Comparison of ENCODE assay signal across 9 cellular contexts in the genomic region with DNA sequence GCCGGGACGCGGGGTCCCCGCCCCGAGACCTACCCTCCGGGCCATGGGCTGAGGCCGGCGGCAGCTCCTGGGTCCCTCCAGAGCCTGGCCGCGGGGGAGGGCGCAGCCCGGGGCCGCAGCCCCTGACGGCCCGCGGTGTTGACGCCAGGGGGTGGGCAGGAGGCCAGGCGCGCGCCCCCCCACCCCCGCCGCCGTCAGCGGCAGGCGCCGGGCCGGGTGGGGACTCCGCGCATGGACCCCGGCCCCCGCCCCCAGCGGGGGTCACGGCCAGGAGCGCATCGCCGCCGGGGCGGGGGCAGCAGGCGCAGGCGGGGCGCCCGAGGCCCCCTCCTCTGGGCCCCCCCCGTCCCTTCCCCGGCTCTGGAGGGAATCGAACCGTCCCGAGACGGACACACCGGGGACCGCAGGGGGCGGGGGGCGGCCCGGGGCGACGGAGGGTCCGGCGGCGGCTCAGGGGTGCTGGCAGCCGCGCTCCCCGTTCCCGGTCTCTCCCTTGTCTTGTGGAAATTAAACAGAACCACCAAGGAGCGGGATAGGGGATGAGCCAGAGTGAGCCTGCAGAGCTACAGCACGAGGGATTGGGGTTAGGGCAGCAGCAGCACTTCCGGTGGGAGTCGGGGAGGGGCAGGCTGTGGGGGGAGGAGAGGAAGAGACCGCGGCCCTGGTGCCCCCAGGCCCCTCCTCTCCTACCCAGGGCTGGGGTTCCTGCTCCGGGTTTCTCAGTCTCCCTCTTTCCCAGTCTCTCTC. TPM values are rescaled to one million over a fixed set of nuclear protein-coding genes. Genes with fewer than 3 reads are reported as not detected.
DNase-seq lines count a peak whose midpoint lies in the region; ATAC-seq and TF ChIP-seq lines count a peak whose summit lies in the region.
"Had no signal": no experiment of that assay in that cellular context is flagged by ENCODE, and none has a peak within 500 bp of the region (broad histone marks: within the 10 kb centered on the region; RNA-seq: fewer than 3 reads in every experiment).

Gene MEIS3, minus strand, starts transcription at position 491 of the 747 bp plus-strand sequence. Its CDS starts 446 bp downstream, at position 45.

- H3K36me3 Mint-ChIP-seq in CD8-positive, alpha-beta memory T cell = peaks cover 0 to 3% (median 0%) of the 10 kb centered on the region in 3 donors

- H3K36me3 ChIP-seq in CD8-positive, alpha-beta memory T cell (ENCODE audit: insufficient read depth, low read length) = no peaks in the 10 kb centered on the region
- H3K36me3 ChIP-seq in OCI-LY3 (replicated peaks; ENCODE audit: low read depth, low read length) (no peaks in the 10 kb centered on the region), fibroblast of lung (ENCODE audit: control insufficient read depth, insufficient read depth, low read length) (peaks cover 4% of the 10 kb centered on the region), parathyroid adenoma (ENCODE audit: control insufficient read depth, insufficient read depth, low read length) (no peaks in the 10 kb centered on the region)

- POLR2A ChIA-PET in CD8-positive, alpha-beta memory T cell (lab: Charles Lee) = no interaction called here

- no peaks in the 10 kb centered on the region for H3K79me2 ChIP-seq in OCI-LY3 (ENCODE audit: low read length)
- H3K79me2 ChIP-seq in fibroblast of lung (ENCODE audit: control insufficient read depth, insufficient read depth, low read length) = no peaks in the 10 kb centered on the region
- no peaks in the 10 kb centered on the region for H3K79me2 ChIP-seq in parathyroid adenoma

- no peak within 1 kb of the TSS for H2AFZ ChIP-seq in OCI-LY3 (ENCODE audit: low read depth, low read length)
- H2AFZ ChIP-seq in fibroblast of lung (ENCODE audit: low read length) = no peak within 1 kb of the TSS
- peak within 1 kb of the TSS; percentile 8 for H2AFZ ChIP-seq in parathyroid adenoma

- H3K27me3 Mint-ChIP-seq in CD8-positive, alpha-beta memory T cell = peaks cover 53 to 80% of the 10 kb centered on the region in 2 donors

- H3K27ac Mint-ChIP-seq in CD8-positive, alpha-beta memory T cell = no peak within 1 kb of the TSS

- peak within 1 kb of the TSS in 6 of 7 donors; percentile 37 to 80 (median 65) for H3K4me3 Mint-ChIP-seq in CD8-positive, alpha-beta memory T cell

- H3K9me3 Mint-ChIP-seq in CD8-positive, alpha-beta memory T cell = peaks cover 0 to 2% (median 0%) of the 10 kb centered on the region in 5 donors

- no peak within 1 kb of the TSS for H3K27ac ChIP-seq in CD8-positive, alpha-beta memory T cell (ENCODE audit: low read depth, low read length)
- no peak within 1 kb of the TSS for H3K27ac ChIP-seq in OCI-LY3 (ENCODE audit: low read length)
- no peak within 1 kb of the TSS for H3K27ac ChIP-seq in fibroblast of lung (ENCODE audit: insufficient read depth, low read length)
- no peak within 1 kb of the TSS for H3K27ac ChIP-seq in parathyroid adenoma

- H3K4me1 ChIP-seq in CD8-positive, alpha-beta memory T cell (ENCODE audit: insufficient read depth, low read length) = peaks cover 36% of the 10 kb centered on the region
- no peaks in the 10 kb centered on the region for H3K4me1 ChIP-seq in OCI-LY3 (ENCODE audit: low read length)
- H3K4me1 ChIP-seq in fibroblast of lung (ENCODE audit: control insufficient read depth, extremely low read depth, insufficient read depth, low read length) = peaks cover 5% of the 10 kb centered on the region
- H3K4me1 ChIP-seq in parathyroid adenoma = no peaks in the 10 kb centered on the region

- peak within 1 kb of the TSS; percentile 59 for H3K4me2 ChIP-seq in OCI-LY3 (ENCODE audit: low read length)
- H3K4me2 ChIP-seq in fibroblast of lung (ENCODE audit: extremely low read depth, insufficient read depth, low read length) = peak within 1 kb of the TSS; percentile 87
- H3K4me2 ChIP-seq in parathyroid adenoma (ENCODE audit: low read length) = no peak within 1 kb of the TSS

- H3K4me3 ChIP-seq in CD8-positive, alpha-beta memory T cell (ENCODE audit: low read length) = no peak within 1 kb of the TSS
- H3K4me3 ChIP-seq in OCI-LY3 (ENCODE audit: low read length) (peak within 1 kb of the TSS; percentile 74), fibroblast of lung (replicated peaks in 1 of 4; ENCODE audit: control extremely low read depth in 1 of 4, insufficient read depth in 1 of 4, low read depth in 3 of 4, low read length in 4 of 4) (peak within 1 kb of the TSS; percentile 28 to 75 (median 62)), parathyroid adenoma (ENCODE audit: low read depth, low read length) (no peak within 1 kb of the TSS)

- peaks cover 20 to 43% (median 35%) of the 10 kb centered on the region in 3 donors for H3K4me1 Mint-ChIP-seq in CD8-positive, alpha-beta memory T cell

- no peak for TF ChIP-seq CTCF in OCI-LY3 (IDR thresholded peaks at IDR 0.05; ENCODE audit: low read depth, low read length)
- no peak for TF ChIP-seq CTCF in fibroblast of lung (conservative IDR thresholded peaks at IDR 0.05 in 1 of 2, IDR thresholded peaks at IDR 0.05 in 1 of 2; ENCODE audit: low read depth in 1 of 2, low read length in 2 of 2)
- no peak for TF ChIP-seq CTCF in parathyroid adenoma (IDR thresholded peaks at IDR 0.05)

- H3K9me3 ChIP-seq in CD8-positive, alpha-beta memory T cell (ENCODE audit: low read length) = no peaks in the 10 kb centered on the region
- H3K9me3 ChIP-seq in OCI-LY3 (ENCODE audit: insufficient read depth, low read length) = no peaks in the 10 kb centered on the region
- no peaks in the 10 kb centered on the region for H3K9me3 ChIP-seq in fibroblast of lung (ENCODE audit: control insufficient read depth, insufficient read depth, low read depth, low read length)
- H3K9me3 ChIP-seq in parathyroid adenoma (ENCODE audit: control insufficient read depth, low read length) = no peaks in the 10 kb centered on the region

- CTCF ChIA-PET in CD8-positive, alpha-beta memory T cell (lab: Charles Lee) = no interaction called here

- no peak for DNase-seq in CD8-positive, alpha-beta memory T cell
- DNase-seq in fibroblast of lung (ENCODE audit: low read depth in 2 of 2) (no peak), RPMI8226 (no peak)
- DNase-seq in stimulated activated CD4-positive, alpha-beta T cell treated with anti-CD3 and anti-CD28 coated beads, Interleukin-2, amount 100 ng/mL, for 48 hours = no peak
- DNase-seq: NCI-H1105 had no signal

- H3K27me3 ChIP-seq in CD8-positive, alpha-beta memory T cell (ENCODE audit: insufficient read depth, low read length, poor library complexity, severe bottlenecking) = peaks cover 75% of the 10 kb centered on the region
- peaks cover 69% of the 10 kb centered on the region for H3K27me3 ChIP-seq in OCI-LY3 (ENCODE audit: low read depth, low read length)
- peaks cover 50% of the 10 kb centered on the region for H3K27me3 ChIP-seq in fibroblast of lung (ENCODE audit: control insufficient read depth, insufficient read depth, low read length)
- H3K27me3 ChIP-seq in parathyroid adenoma (ENCODE audit: control insufficient read depth, insufficient read depth, low read length) = peaks cover 21% of the 10 kb centered on the region

- no peak for ATAC-seq in activated CD4-positive, CD25-positive, alpha-beta regulatory T cell treated with anti-CD3 and anti-CD28 coated beads, Interleukin-2, amount 50 U/mL, for 24 hours
- no peak for ATAC-seq in GM18909 (IDR thresholded peaks at IDR 0.05; ENCODE audit: poor library complexity, unreplicated experiment)

- H4K20me1 ChIP-seq in OCI-LY3 (ENCODE audit: insufficient read depth, low read length) = 0 out of 2 replicates have a peak, but pooled peaks cover 4% of the 10 kb centered on the region
- no peaks in the 10 kb centered on the region for H4K20me1 ChIP-seq in fibroblast of lung (ENCODE audit: control insufficient read depth, extremely low read depth, insufficient read depth, low read length)

- no peak within 1 kb of the TSS for H3K9ac ChIP-seq in OCI-LY3 (ENCODE audit: low read length)
- H3K9ac ChIP-seq in fibroblast of lung (ENCODE audit: insufficient read depth, low read length) = peak within 1 kb of the TSS; percentile 69
- no peak within 1 kb of the TSS for H3K9ac ChIP-seq in parathyroid adenoma

RNA-seq across cellular contexts. Expression of gene MEIS3, which starts in this region (rescaled TPM):
- not detected for total RNA-seq in CD8-positive, alpha-beta memory T cell
- polyA plus RNA-seq in CD8-positive, alpha-beta memory T cell = not detected
- total RNA-seq in fibroblast of lung = 40.3 and 57.8 TPM in 2 replicates
- polyA plus RNA-seq in fibroblast of lung = 18.5 and 30.5 TPM in 2 replicates
- polyA plus RNA-seq in fibroblast of lung (2012) = 34.9 and 65.1 TPM in 2 replicates
- 33.0 and 104 TPM in 2 replicates for polyA minus RNA-seq in fibroblast of lung (ENCODE audit: low replicate concordance)

Comparison
In these comparisons a context has a peak if more than half of its experiments do, and no peak if none do; other contexts are left out.
1. RNA of gene MEIS3 (total RNA-seq): 40.3 to 57.8 TPM in fibroblast of lung; not detected in CD8-positive, alpha-beta memory T cell; every median in the first group is over 10 times any median in the second.
2. RNA of gene MEIS3 (polyA plus RNA-seq): 18.5 to 65.1 TPM in fibroblast of lung; not detected in CD8-positive, alpha-beta memory T cell (single experiment); every median in the first group is over 10 times any median in the second.
3. H3K4me3 ChIP-seq: peak in OCI-LY3 (single experiment) and fibroblast of lung (4 of 4); none in CD8-positive, alpha-beta memory T cell (single experiment) and parathyroid adenoma (single experiment).